In the genomic region with DNA sequence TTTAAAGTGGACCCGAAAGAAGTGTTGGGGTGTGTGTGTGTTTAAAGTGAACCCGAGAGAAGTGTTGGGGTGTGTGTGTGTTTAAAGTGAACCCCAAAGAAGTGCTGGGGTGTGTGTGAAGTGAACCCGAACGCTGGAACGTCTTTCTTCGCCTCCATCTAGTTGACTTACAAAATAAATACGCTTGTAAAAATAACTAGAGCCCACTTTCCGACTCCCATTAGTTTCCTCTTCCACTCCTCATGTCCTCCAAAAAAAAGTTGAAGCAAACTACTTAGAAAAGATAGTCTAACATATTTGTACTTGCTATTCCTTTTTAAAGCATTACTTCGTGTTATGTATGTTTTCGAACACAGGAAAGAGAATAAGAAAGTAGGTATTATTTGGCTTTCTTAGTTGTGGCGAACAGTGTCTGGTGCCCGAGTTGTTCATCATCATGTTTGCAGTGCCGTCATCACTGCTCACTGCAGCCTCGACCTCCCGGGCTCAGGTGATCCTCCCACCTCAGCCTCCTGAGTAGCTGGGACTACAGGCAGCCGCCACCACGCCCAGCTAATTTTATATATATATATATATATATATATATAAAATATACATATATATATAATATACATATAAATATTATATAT, we compare ENCODE assay signal across 1 cellular context.
TF ChIP-seq lines count a peak whose summit lies in the region.

No MANE protein-coding gene starts in this region.

TF ChIP-seq in HepG2, 621 proteins besides CTCF, POLR2A, EP300 and RAD21:
- TF ChIP-seq, protein P1, sequence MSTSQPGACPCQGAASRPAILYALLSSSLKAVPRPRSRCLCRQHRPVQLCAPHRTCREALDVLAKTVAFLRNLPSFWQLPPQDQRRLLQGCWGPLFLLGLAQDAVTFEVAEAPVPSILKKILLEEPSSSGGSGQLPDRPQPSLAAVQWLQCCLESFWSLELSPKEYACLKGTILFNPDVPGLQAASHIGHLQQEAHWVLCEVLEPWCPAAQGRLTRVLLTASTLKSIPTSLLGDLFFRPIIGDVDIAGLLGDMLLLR (CRISPR knock-in tag; IDR thresholded peaks at IDR 0.05) = no peak
- TF ChIP-seq, protein P2, sequence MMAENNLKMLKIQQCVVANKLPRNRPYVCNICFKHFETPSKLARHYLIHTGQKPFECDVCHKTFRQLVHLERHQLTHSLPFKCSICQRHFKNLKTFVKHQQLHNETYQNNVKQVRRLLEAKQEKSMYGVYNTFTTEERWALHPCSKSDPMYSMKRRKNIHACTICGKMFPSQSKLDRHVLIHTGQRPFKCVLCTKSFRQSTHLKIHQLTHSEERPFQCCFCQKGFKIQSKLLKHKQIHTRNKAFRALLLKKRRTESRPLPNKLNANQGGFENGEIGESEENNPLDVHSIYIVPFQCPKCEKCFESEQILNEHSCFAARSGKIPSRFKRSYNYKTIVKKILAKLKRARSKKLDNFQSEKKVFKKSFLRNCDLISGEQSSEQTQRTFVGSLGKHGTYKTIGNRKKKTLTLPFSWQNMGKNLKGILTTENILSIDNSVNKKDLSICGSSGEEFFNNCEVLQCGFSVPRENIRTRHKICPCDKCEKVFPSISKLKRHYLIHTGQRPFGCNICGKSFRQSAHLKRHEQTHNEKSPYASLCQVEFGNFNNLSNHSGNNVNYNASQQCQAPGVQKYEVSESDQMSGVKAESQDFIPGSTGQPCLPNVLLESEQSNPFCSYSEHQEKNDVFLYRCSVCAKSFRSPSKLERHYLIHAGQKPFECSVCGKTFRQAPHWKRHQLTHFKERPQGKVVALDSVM (CRISPR knock-in tag; IDR thresholded peaks at IDR 0.05) = peak; percentile 94
- 0 out of 2 replicates have a peak, but pooled peaks have one; percentile 18 for TF ChIP-seq ZMYM3 (CRISPR knock-in tag; IDR thresholded peaks at IDR 0.05)
